ENCODE assay signal across 1 cellular context in genomic region chr10:70596860-70597809, GRCh38.
TF ChIP-seq lines count a peak whose summit lies in the region.

No MANE protein-coding gene starts in this region.

TF ChIP-seq in K562, 482 proteins besides CTCF, POLR2A, EP300 and RAD21:
- no peak for TF ChIP-seq SP2 (IDR thresholded peaks at IDR 0.05; ENCODE audit: extremely low read depth, low read depth, low read length, poor library complexity, severe bottlenecking)
- no peak for TF ChIP-seq CHAMP1 (IDR thresholded peaks at IDR 0.05)
- peak; percentile 27; the same call in 1 of the 2 replicates for TF ChIP-seq ZNF395 (CRISPR knock-in tag; IDR thresholded peaks at IDR 0.05)
- no peak for TF ChIP-seq ZNF324 (CRISPR knock-in tag; IDR thresholded peaks at IDR 0.05)
- peak in 1 of 2 experiments; percentile 19; a peak in 1 of 4 replicates for TF ChIP-seq KDM1A (IDR thresholded peaks at IDR 0.05)
- no peak for TF ChIP-seq KDM2B (CRISPR knock-in tag; IDR thresholded peaks at IDR 0.05)
- TF ChIP-seq TFAP4 (CRISPR knock-in tag; IDR thresholded peaks at IDR 0.05; ENCODE audit: borderline replicate concordance), result 0 out of 2 replicates have a peak, but pooled peaks have one; percentile 28
- 0 out of 2 replicates have a peak, but pooled peaks have one; percentile 53 for TF ChIP-seq ZNF444 (CRISPR knock-in tag; IDR thresholded peaks at IDR 0.05)
- TF ChIP-seq RCOR1 (IDR thresholded peaks at IDR 0.05; ENCODE audit: borderline replicate concordance in 1 of 2, low read depth in 2 of 2, low read length in 2 of 2), result 0 out of 4 replicates have a peak, but pooled peaks of 1 of the 2 experiments have one; percentile 37
- no peak for TF ChIP-seq CEBPB (tag; IDR thresholded peaks at IDR 0.05)
- peak in 1 of 2 experiments; percentile 41; a peak in 1 of 4 replicates for TF ChIP-seq TEAD1 (CRISPR knock-in tag; IDR thresholded peaks at IDR 0.05)
- TF ChIP-seq BACH1 (tag; IDR thresholded peaks at IDR 0.05), result peak; percentile 19; the same call in 1 of the 2 replicates
- peak; percentile 19; the same call in 1 of the 2 replicates for TF ChIP-seq TEAD4 (IDR thresholded peaks at IDR 0.05; ENCODE audit: low read length)
- no peak for TF ChIP-seq TEAD4 (CRISPR knock-in tag; IDR thresholded peaks at IDR 0.05; ENCODE audit: borderline replicate concordance)
- TF ChIP-seq SMAD4 (CRISPR knock-in tag; conservative IDR thresholded peaks at IDR 0.05), result 0 out of 2 replicates have a peak, but pooled peaks have one; percentile 26
- peak; percentile 88 for TF ChIP-seq ZFP36 (IDR thresholded peaks at IDR 0.05; ENCODE audit: low read depth, low read length, partially characterized antibody)
- TF ChIP-seq NFIC (IDR thresholded peaks at IDR 0.05), result peak; percentile 68
- TF ChIP-seq HMGN3 (IDR thresholded peaks at IDR 0.05; ENCODE audit: borderline replicate concordance, extremely low read depth, insufficient read length, low read depth, low read length), result no peak
- no peak for TF ChIP-seq BRD4 (IDR thresholded peaks at IDR 0.05)
- TF ChIP-seq CBFA2T3 (IDR thresholded peaks at IDR 0.05), result no peak
- 0 out of 2 replicates have a peak, but pooled peaks have one; percentile 24 for TF ChIP-seq SOX6 (IDR thresholded peaks at IDR 0.05)
- TF ChIP-seq MEF2D (tag; conservative IDR thresholded peaks at IDR 0.05; ENCODE audit: low read depth), result 0 out of 2 replicates have a peak, but pooled peaks have one; percentile 12
- TF ChIP-seq ETV1 (tag; conservative IDR thresholded peaks at IDR 0.05; ENCODE audit: low read depth), result peak; percentile 20; the same call in 1 of the 2 replicates
